8 cellular contexts compared by ENCODE assay signal in genomic region chr1:8862528-8862927, GRCh38. TPM values are rescaled to one million over a fixed set of nuclear protein-coding genes. Genes with fewer than 3 reads are reported as not detected.
DNase-seq lines count a peak whose midpoint lies in the region; ATAC-seq and TF ChIP-seq lines count a peak whose summit lies in the region.

No MANE protein-coding gene starts in this region.

- CTCF ChIA-PET in mammary epithelial cell (lab: Charles Lee; ENCODE audit: low non-redundant PET): interaction anchor here (0.6 kb wide), 1 partner anchor 174 kb away, joined by 3 read pairs; no protein-coding TSS in a partner anchor

- H3K36me3 ChIP-seq in SJSA1 (peaks cover 100% of the 10 kb centered on the region), mammary epithelial cell (ENCODE audit: insufficient read depth, low read length) (peaks cover 85% of the 10 kb centered on the region)

- DNase-seq in activated gamma-delta T cell treated with Interleukin-2 at 50 U/mL for 16 hours (peak; percentile 41), activated gamma-delta T cell (lab: John Stamatoyannopoulos, UW) (no peak), SJSA1 (ENCODE audit: low read depth in 1 of 2, low spot score in 2 of 2) (peak; percentile 41 to 60), mammary epithelial cell (no peak), occipital lobe (lab: John Stamatoyannopoulos, UW) (no peak), NCI-H1092 (lab: John Stamatoyannopoulos, UW) (no peak)

- BruUV-seq in mammary epithelial cell (replicated peaks; lab: Mats Ljungman, UMichigan): no TSS peak

- no peak overlapping the region for H3K4me3 ChIP-seq in SJSA1
- no peak overlapping the region for H3K4me3 ChIP-seq in mammary epithelial cell (replicated peaks in 1 of 3; ENCODE audit: insufficient read depth in 1 of 3, low read depth in 2 of 3, low read length in 3 of 3)

- H3K27ac ChIP-seq in SJSA1: no peak overlapping the region
- no peak overlapping the region for H3K27ac ChIP-seq in mammary epithelial cell (ENCODE audit: insufficient read depth, low read depth, low read length)

- no peak overlapping the region for H3K4me2 ChIP-seq in mammary epithelial cell (ENCODE audit: insufficient read depth, low read depth, low read length)

- H3K4me1 ChIP-seq in SJSA1 (replicated peaks): peaks cover 37% of the 10 kb centered on the region
- H3K4me1 ChIP-seq in mammary epithelial cell (ENCODE audit: insufficient read depth, low read length): peaks cover 21% of the 10 kb centered on the region

- TF ChIP-seq CTCF in mammary epithelial cell (conservative IDR thresholded peaks at IDR 0.05 in 1 of 2, IDR thresholded peaks at IDR 0.05 in 1 of 2; ENCODE audit: extremely low read depth in 1 of 2, insufficient read depth in 1 of 2, low read depth in 1 of 2, low read length in 2 of 2): peak; percentile 40 to 52
- peak; percentile 40 to 55 (median 51) for TF ChIP-seq CTCF in nephron (IDR thresholded peaks at IDR 0.05; ENCODE audit: unreplicated experiment in 3 of 3)

- 71% methylated on average over 4 of the region's 4 CpGs for WGBS in mammary epithelial cell (ENCODE audit: low coverage, missing lambda C conversion rate)

- H3K9me3 ChIP-seq in SJSA1 (replicated peaks): no peaks in the 10 kb centered on the region
- no peaks in the 10 kb centered on the region for H3K9me3 ChIP-seq in mammary epithelial cell (replicated peaks; ENCODE audit: insufficient read depth, low read length)

- H4K20me1 ChIP-seq in mammary epithelial cell (ENCODE audit: insufficient read depth, low read length): peaks cover 25% of the 10 kb centered on the region

- H2AFZ ChIP-seq in mammary epithelial cell (ENCODE audit: low read depth, low read length): no peak overlapping the region

- H3K79me2 ChIP-seq in mammary epithelial cell (ENCODE audit: insufficient read depth, low read length): peaks cover 66% of the 10 kb centered on the region

- peak overlapping the region in 2 of 3 experiments; percentile 22 to 70 for H3K27ac Mint-ChIP-seq in nephron

- H3K4me3 Mint-ChIP-seq in nephron: no peak overlapping the region

- no peaks in the 10 kb centered on the region for H3K27me3 Mint-ChIP-seq in nephron (ENCODE audit: low read depth)

- ATAC-seq in GM21717 (IDR thresholded peaks at IDR 0.05; ENCODE audit: unreplicated experiment): no peak

- dilution Hi-C loops in mammary epithelial cell (cut with HindIII; ENCODE audit: low sequenced_read_pairs): loop anchor here (5.0 kb wide), 2 partner anchors 45 to 90 kb away; no protein-coding TSS in a partner anchor

- H3K9ac ChIP-seq in mammary epithelial cell (ENCODE audit: insufficient read depth, low read length): no peak overlapping the region

- H3K4me1 Mint-ChIP-seq in nephron: peaks cover 48% of the 10 kb centered on the region

- peaks cover 86% of the 10 kb centered on the region for H3K36me3 Mint-ChIP-seq in nephron (ENCODE audit: low read depth)

- no peaks in the 10 kb centered on the region for H3K27me3 ChIP-seq in SJSA1 (replicated peaks)
- no peaks in the 10 kb centered on the region for H3K27me3 ChIP-seq in mammary epithelial cell (ENCODE audit: insufficient read depth, low read length)

- H3K9me3 Mint-ChIP-seq in nephron: no peaks in the 10 kb centered on the region

- intact Hi-C loops in mammary epithelial cell (cut with micrococcal nuclease): no loop called here

- in situ Hi-C loops in mammary epithelial cell (cut with MboI; ENCODE audit: low sequenced_read_pairs in 2 of 2): loop anchor here in 1 of 2 donors (25.0 kb wide), 1 partner anchor 125 kb away; no protein-coding TSS in a partner anchor

RNA-seq across cellular contexts. Expression of gene ENO1, which starts 16.0 kb away (rescaled TPM):
- total RNA-seq in SJSA1 (2014; rRNA removed; shearing (Covaris generic)): 2,197 and 2,590 TPM in 2 replicates
- total RNA-seq in mammary epithelial cell (1,000 to 10,000 TPM; 1,459 to 2,190 TPM), occipital lobe (260 TPM)
- 3,004 TPM for polyA plus RNA-seq in mammary epithelial cell
- 2,906 TPM for polyA minus RNA-seq in mammary epithelial cell

RNA-seq across cellular contexts. Expression of gene RERE, which starts 45.1 kb away (rescaled TPM):
- total RNA-seq in SJSA1 (2014; rRNA removed; shearing (Covaris generic)): 15.7 and 25.4 TPM in 2 replicates
- 10 to 100 TPM; 20.7 to 48.4 TPM for total RNA-seq in mammary epithelial cell
- polyA plus RNA-seq in mammary epithelial cell: 2.1 TPM
- polyA minus RNA-seq in mammary epithelial cell: 116 TPM
- 1,292 TPM for total RNA-seq in occipital lobe

Comparison
In these comparisons a context has a peak if more than half of its experiments do, and no peak if none do; other contexts are left out.
1. DNase-seq: peak in activated gamma-delta T cell treated with Interleukin-2 at 50 U/mL for 16 hours (single experiment) and SJSA1 (2 of 2); none in activated gamma-delta T cell (single experiment), mammary epithelial cell (single experiment), occipital lobe (single experiment) and NCI-H1092 (single experiment).
2. RNA of gene RERE, which starts 45.1 kb away (total RNA-seq): 1,292 TPM in occipital lobe (single experiment); 20.7 to 48.4 TPM in mammary epithelial cell and 15.7 to 25.4 TPM in SJSA1; every median in the first group is over 10 times any median in the second.